16 cellular contexts compared by ENCODE assay signal in the genomic region with DNA sequence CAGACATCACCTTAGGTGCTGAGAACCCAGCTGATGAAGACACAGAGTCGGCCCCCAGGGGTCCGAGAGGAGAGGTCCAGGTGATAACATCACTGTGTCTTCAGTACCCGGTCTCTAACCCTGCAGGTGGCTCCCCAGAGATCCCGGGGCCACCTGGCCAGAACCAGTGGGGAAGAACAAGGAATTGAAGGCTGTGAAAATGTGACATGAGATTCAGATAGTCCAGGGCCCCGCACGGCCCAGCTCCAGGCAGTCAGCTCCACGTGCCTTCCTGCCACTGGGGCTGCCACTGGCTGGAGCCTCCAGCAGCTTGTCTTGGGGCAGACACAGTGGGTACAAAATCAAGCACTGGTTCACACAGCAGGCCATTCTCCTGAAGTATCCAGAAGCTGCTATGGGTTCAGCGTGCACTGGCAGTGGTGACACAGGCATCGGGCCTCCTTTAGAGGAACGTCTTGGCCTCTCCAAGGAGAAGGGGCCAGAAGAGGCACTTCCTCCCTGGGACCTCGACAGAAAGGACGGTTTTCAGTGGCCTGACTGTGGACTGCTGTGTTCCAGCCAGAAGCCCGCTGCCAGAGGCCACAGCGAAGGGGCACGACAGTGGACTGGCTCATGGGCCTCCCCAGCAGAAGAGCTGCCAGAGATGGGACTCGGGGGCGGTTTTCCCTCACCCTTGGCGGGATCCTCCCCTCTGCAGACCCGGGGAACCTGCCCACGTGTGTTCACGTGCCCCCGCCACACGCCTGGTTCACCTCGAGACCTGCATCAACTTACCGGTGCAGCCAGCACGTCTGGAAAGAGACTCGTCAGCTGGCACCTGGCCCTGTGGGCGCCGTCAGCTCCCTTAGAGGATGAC.
DNase-seq lines count a peak whose midpoint lies in the region; ATAC-seq and TF ChIP-seq lines count a peak whose summit lies in the region.
"Had no signal": no experiment of that assay in that cellular context is flagged by ENCODE, and none has a peak within 500 bp of the region (broad histone marks: within the 10 kb centered on the region; RNA-seq: fewer than 3 reads in every experiment).

No MANE protein-coding gene starts in this region.

- peaks cover 83% of the 10 kb centered on the region for H3K79me2 ChIP-seq in hepatocyte

- H3K4me3 ChIP-seq in heart left ventricle (peak overlapping the region in 1 of 12 donors; percentile 2), right cardiac atrium (ENCODE audit: low read length) (no peak overlapping the region), hepatocyte (no peak overlapping the region), psoas muscle (no peak overlapping the region)
- H3K4me3 ChIP-seq: K562, pancreas had no signal

- H3K4me1 ChIP-seq in heart left ventricle = peaks cover 3 to 89% (median 48%) of the 10 kb centered on the region in 12 donors
- peaks cover 6% of the 10 kb centered on the region for H3K4me1 ChIP-seq in right cardiac atrium (ENCODE audit: control insufficient read depth, insufficient read depth, low read length)
- peaks cover 6% of the 10 kb centered on the region for H3K4me1 ChIP-seq in hepatocyte (ENCODE audit: insufficient read depth)
- peaks cover 91% of the 10 kb centered on the region for H3K4me1 ChIP-seq in psoas muscle

- H3K9me3 ChIP-seq in heart left ventricle (no peaks in the 10 kb centered on the region), right cardiac atrium (ENCODE audit: control insufficient read depth, low read length) (no peaks in the 10 kb centered on the region), hepatocyte (ENCODE audit: low read depth) (no peaks in the 10 kb centered on the region), psoas muscle (no peaks in the 10 kb centered on the region)
- H3K9me3 ChIP-seq: pancreas had no signal

- no peaks in the 10 kb centered on the region for H3K9me2 ChIP-seq in hepatocyte (replicated peaks; ENCODE audit: insufficient read depth)

- H4K20me1 ChIP-seq in hepatocyte (ENCODE audit: insufficient read depth, poor library complexity, severe bottlenecking) = no peaks in the 10 kb centered on the region

- no peak for DNase-seq in heart left ventricle
- DNase-seq in right cardiac atrium = no peak
- DNase-seq in hepatocyte (ENCODE audit: low spot score) = no peak
- DNase-seq in psoas muscle = peak in 1 of 2 donors; percentile 70
- no peak for DNase-seq in stimulated activated CD4-positive, alpha-beta T cell treated with anti-CD3 and anti-CD28 coated beads, Interleukin-1b, Interleukin-23, amount 100 ng/mL, for 48 hours
- no peak for DNase-seq in GM10248 (ENCODE audit: extremely low spot score)
- no peak for DNase-seq in dedifferentiated amniotic fluid mesenchymal stem cell (ENCODE audit: extremely low spot score)
- DNase-seq: ACHN; amniotic stem cell; mammary epithelial cell; NCI-H1048; stimulated activated CD4-positive, alpha-beta T cell treated with anti-CD3 and anti-CD28 coated beads, Interleukin-2, amount 100 ng/mL, for 24 hours; T-helper 9 cell had no signal

- 77 to 85% (median 81%) methylated on average over 26 to 29 of the region's 29 CpGs for WGBS in heart left ventricle, 4 donors
- 78% methylated on average over 29 of the region's 29 CpGs for WGBS in right cardiac atrium
- WGBS in hepatocyte (ENCODE audit: low lambda C conversion rate, missing lambda C conversion rate) = 96% methylated on average over 29 of the region's 29 CpGs
- WGBS in psoas muscle, 3 donors = 69 to 86% (median 70%) methylated on average over 26 to 29 of the region's 29 CpGs

- TF ChIP-seq CTCF in heart left ventricle (IDR thresholded peaks at IDR 0.05) (no peak), hepatocyte (IDR thresholded peaks at IDR 0.05; ENCODE audit: poor library complexity) (no peak), psoas muscle (IDR thresholded peaks at IDR 0.05) (no peak), GM10248 (IDR thresholded peaks at IDR 0.05; ENCODE audit: control extremely low read depth, extremely low read depth, low read depth, missing control alignments) (no peak)

- ATAC-seq in heart left ventricle (peak in 1 of 4 donors; percentile 2), right cardiac atrium (no peak), psoas muscle (no peak), GM21786 (IDR thresholded peaks at IDR 0.05; ENCODE audit: unreplicated experiment) (no peak)
- ATAC-seq: K562, pancreas had no signal

- no peak overlapping the region for H3K4me2 ChIP-seq in hepatocyte

- H3K27ac ChIP-seq in heart left ventricle (peak overlapping the region in 10 of 12 donors; percentile 41 to 90 (median 82)), right cardiac atrium (ENCODE audit: low read length) (no peak overlapping the region), hepatocyte (peak overlapping the region; percentile 51), psoas muscle (peak overlapping the region; percentile 86)
- H3K27ac ChIP-seq: pancreas had no signal

- POLR2A ChIA-PET in GM10248 (lab: Yijun Ruan, JAX) = interaction anchor here (0.7 kb wide), 1 partner anchor 14 kb away, joined by 3 read pairs; no protein-coding TSS in a partner anchor

- CTCF ChIA-PET in GM10248 (lab: Yijun Ruan, JAX) = interaction anchor here (0.9 to 1.1 kb wide), 2 partner anchors 9 to 107 kb away, joined by 3 read pairs; no protein-coding TSS in a partner anchor

- intact Hi-C loops in heart left ventricle (cut with DNase I) = loop anchor here in 2 of 10 donors (5.0 to 10.0 kb wide), 2 partner anchors 57 to 144 kb away; no protein-coding TSS in a partner anchor
- intact Hi-C loops in right cardiac atrium (cut with DNase I) = no loop called here
- intact Hi-C loops in psoas muscle (cut with DNase I) = no loop called here

- H3K27me3 ChIP-seq in heart left ventricle = no peaks in the 10 kb centered on the region
- H3K27me3 ChIP-seq in right cardiac atrium (ENCODE audit: control insufficient read depth, insufficient read depth) = no peaks in the 10 kb centered on the region
- no peaks in the 10 kb centered on the region for H3K27me3 ChIP-seq in hepatocyte
- no peaks in the 10 kb centered on the region for H3K27me3 ChIP-seq in psoas muscle (ENCODE audit: insufficient read depth in 3 of 3, low read length in 2 of 3)
- H3K27me3 ChIP-seq: pancreas had no signal

- H3K36me3 ChIP-seq in heart left ventricle (no peaks in the 10 kb centered on the region), hepatocyte (replicated peaks; ENCODE audit: insufficient read depth, low read depth) (no peaks in the 10 kb centered on the region), psoas muscle (ENCODE audit: insufficient read depth in 1 of 2, low read depth in 1 of 2) (no peaks in the 10 kb centered on the region)
- H3K36me3 ChIP-seq: pancreas had no signal

- no peak overlapping the region for H2AFZ ChIP-seq in hepatocyte

- TF ChIP-seq POLR2A in heart left ventricle (IDR thresholded peaks at IDR 0.05) = no peak
